8 cellular contexts compared by ENCODE assay signal in the genomic region with DNA sequence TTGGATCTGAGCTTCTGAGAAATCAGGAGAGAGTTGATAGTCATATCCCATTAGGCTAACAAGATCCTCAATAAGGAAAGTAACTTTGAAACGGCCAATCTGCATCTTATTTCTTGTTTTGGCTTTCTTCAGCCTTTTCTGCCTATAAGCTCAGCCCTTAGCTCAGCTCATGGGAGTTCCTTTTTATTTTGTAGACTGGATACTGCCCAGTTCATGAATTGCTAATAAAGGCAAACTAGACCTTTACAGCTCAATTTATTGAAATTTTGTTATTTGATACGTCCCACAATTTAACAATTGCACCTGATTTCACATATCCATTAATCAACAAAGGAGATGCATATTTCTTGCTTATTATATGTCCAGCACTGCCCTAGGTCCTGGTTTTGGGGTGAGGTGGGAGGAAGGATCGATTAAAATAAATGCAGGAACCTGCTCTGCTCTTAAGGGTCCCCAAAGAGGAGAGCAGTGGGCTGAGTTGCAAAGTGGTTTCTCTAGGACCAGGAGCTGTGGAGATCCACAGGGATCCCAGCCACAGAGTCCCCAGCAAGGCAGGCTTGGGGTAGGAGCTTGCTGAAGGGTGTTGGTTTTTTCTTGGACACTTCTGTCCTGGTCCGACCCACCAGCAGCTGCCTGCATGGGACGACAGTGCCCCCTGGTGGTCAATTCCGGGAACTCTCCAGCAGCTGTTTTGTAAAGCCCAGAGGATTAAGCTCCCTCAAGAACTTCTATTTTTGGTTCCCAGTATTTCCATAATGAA. TPM values are rescaled to one million over a fixed set of nuclear protein-coding genes. Genes with fewer than 3 reads are reported as not detected.
A peak's percentile ranks its signal among the peaks of the same experiment; 100 is the strongest.
DNase-seq lines count a peak whose midpoint lies in the region; ATAC-seq, FAIRE-seq and TF ChIP-seq lines count a peak whose summit lies in the region.

No MANE protein-coding gene starts in this region.

- no peaks in the 10 kb centered on the region for H3K27me3 ChIP-seq in suprapubic skin

- FAIRE-seq in frontal cortex (lab: Jason Lieb, UNC), result no peak

- H3K27ac ChIP-seq in suprapubic skin, result no peak overlapping the region

- TF ChIP-seq CTCF in LNCAP (IDR thresholded peaks at IDR 0.05), result peak; percentile 97
- TF ChIP-seq CTCF in omental fat pad (IDR thresholded peaks at IDR 0.05), result peak in 2 of 3 donors; percentile 84 to 86
- peak; percentile 93 to 96 for TF ChIP-seq CTCF in suprapubic skin (IDR thresholded peaks at IDR 0.05)

- no peaks in the 10 kb centered on the region for H3K36me3 ChIP-seq in suprapubic skin

- WGBS in suprapubic skin, result 42% methylated on average over 6 of the region's 6 CpGs

- DNase-seq in AML-193 (lab: John Stamatoyannopoulos, UW), result peak; percentile 45 to 58
- DNase-seq in GM19240 (ENCODE audit: insufficient read length, low spot score), result peak; percentile 81
- peak; percentile 65 to 72 for DNase-seq in SHP77 (lab: John Stamatoyannopoulos, UW)
- peak; percentile 75 for DNase-seq in activated T-helper 9 cell treated with anti-CD3 and anti-CD28 coated beads, Interleukin-2, amount 50 U/mL, for 16 hours (ENCODE audit: low read depth)
- peak; percentile 67 to 81 for DNase-seq in frontal cortex (ENCODE audit: low spot score in 2 of 2)
- peak; percentile 92 for DNase-seq in omental fat pad (ENCODE audit: low spot score)
- peak; percentile 91 to 94 for DNase-seq in suprapubic skin (ENCODE audit: low spot score in 2 of 2)

- TF ChIP-seq POLR2A in suprapubic skin (IDR thresholded peaks at IDR 0.05), result no peak

- no peak for TF ChIP-seq EP300 in suprapubic skin (IDR thresholded peaks at IDR 0.05)

- H3K4me3 ChIP-seq in suprapubic skin, result no peak overlapping the region

- peak; percentile 69 for ATAC-seq in omental fat pad (ENCODE audit: low FRiP score)

- H3K4me1 ChIP-seq in suprapubic skin, result peaks cover 14% of the 10 kb centered on the region

- H3K9me3 ChIP-seq in suprapubic skin, result no peaks in the 10 kb centered on the region

RNA-seq across cellular contexts. Expression of a gene that starts 22.9 kb away (rescaled TPM):
- 21.2 TPM for total RNA-seq in frontal cortex
- 10 to 100 TPM; 47.4 to 53.8 (median 52.1) TPM for total RNA-seq in omental fat pad
- 100 to 1,000 TPM in 2 of 4 donors, 10 to 100 TPM in 2; 60.6 to 104 (median 87.4) TPM for total RNA-seq in suprapubic skin

RNA-seq across cellular contexts. Expression of a gene that starts 40.9 kb away (rescaled TPM):
- 26.5 TPM for total RNA-seq in frontal cortex
- total RNA-seq in omental fat pad, result 1 to 10 TPM; 3.4 to 6.2 (median 5.8) TPM
- total RNA-seq in suprapubic skin, result 10 to 100 TPM in 1 of 4 donors, 1 to 10 TPM in 3; 3.3 to 11.9 (median 4.7) TPM
